ENCODE assay signal across 8 cellular contexts in genomic region chr6:89597988-89598387, GRCh38. TPM values are rescaled to one million over a fixed set of nuclear protein-coding genes. Genes with fewer than 3 reads are reported as not detected.
A peak's percentile ranks its signal among the peaks of the same experiment; 100 is the strongest.
DNase-seq lines count a peak whose midpoint lies in the region; ATAC-seq and TF ChIP-seq lines count a peak whose summit lies in the region.

No MANE protein-coding gene starts in this region.

- no peaks in the 10 kb centered on the region for H3K9me3 ChIP-seq in left ventricle myocardium inferior (replicated peaks)

- intact Hi-C loops in left ventricle myocardium inferior (cut with micrococcal nuclease) (no loop called here), Right ventricle myocardium superior (cut with DNase I) (no loop called here), dorsolateral prefrontal cortex (cut with DNase I) (loop anchor here (5.0 kb wide), 2 partner anchors 166 to 226 kb away; partner anchors contain the start of gene ANKRD6 (in 1 of the 2)), sciatic nerve (cut with DNase I) (no loop called here)

- H3K4me1 ChIP-seq in left ventricle myocardium inferior, result peaks cover 31% of the 10 kb centered on the region

- ATAC-seq in Right ventricle myocardium superior (ENCODE audit: poor library complexity), result no peak
- peak; percentile 45 for ATAC-seq in sciatic nerve

- DNase-seq in left ventricle myocardium inferior (no peak), Right ventricle myocardium superior (no peak), NCI-H524 treated with DMSO at 0.1 percent for 48 hours (lab: John Stamatoyannopoulos, UW) (peak; percentile 13), dorsolateral prefrontal cortex (no peak), sciatic nerve (ENCODE audit: low spot score) (no peak), islet precursor cell (no peak), UCSD-AML1 (lab: John Stamatoyannopoulos, UW; ENCODE audit: unreplicated experiment) (no peak)
- DNase-seq in central memory CD4-positive, alpha-beta T cell, result no peak

- TF ChIP-seq CTCF in left ventricle myocardium inferior (IDR thresholded peaks at IDR 0.05; ENCODE audit: borderline replicate concordance), result peak; percentile 29
- TF ChIP-seq CTCF in dorsolateral prefrontal cortex (IDR thresholded peaks at IDR 0.05 in 54 of 56, conservative IDR thresholded peaks at IDR 0.05 in 2 of 56; ENCODE audit: low read depth in 1 of 56, partially characterized antibody in 56 of 56), result peak in 30 of 56 donors; percentile 13 to 54 (median 32)

- peaks cover 6% of the 10 kb centered on the region for H3K36me3 ChIP-seq in left ventricle myocardium inferior

- H3K27me3 ChIP-seq in left ventricle myocardium inferior (ENCODE audit: low read depth) (no peaks in the 10 kb centered on the region), dorsolateral prefrontal cortex (no peaks in the 10 kb centered on the region)

- H3K27ac ChIP-seq in left ventricle myocardium inferior (replicated peaks), result no peak overlapping the region
- no peak overlapping the region for H3K27ac ChIP-seq in dorsolateral prefrontal cortex

- H3K4me3 ChIP-seq in left ventricle myocardium inferior (no peak overlapping the region), dorsolateral prefrontal cortex (no peak overlapping the region)

RNA-seq across cellular contexts. Expression of gene LYRM2, which starts 40.6 kb away (rescaled TPM):
- total RNA-seq in left ventricle myocardium inferior (41.3 TPM), Right ventricle myocardium superior (33.0 TPM), dorsolateral prefrontal cortex (10 to 100 TPM; 30.1 to 60.1 (median 43.4) TPM), sciatic nerve (29.8 TPM)

Comparison
In these comparisons a context has a peak if more than half of its experiments do, and no peak if none do; other contexts are left out.
1. intact Hi-C loops: an anchor here in dorsolateral prefrontal cortex (5.0 kb wide); none called in left ventricle myocardium inferior, Right ventricle myocardium superior and sciatic nerve.